ENCODE assay signal across 8 cellular contexts in genomic region chr5:141223112-141223783, GRCh38.
DNase-seq lines count a peak whose midpoint lies in the region; ATAC-seq and TF ChIP-seq lines count a peak whose summit lies in the region.

Gene PCDHB14, plus strand, starts transcription at chr5:141223343. Its CDS starts 163 bp downstream, at chr5:141223506.

- no peaks in the 10 kb centered on the region for H3K4me1 Mint-ChIP-seq in nephron

- no peaks in the 10 kb centered on the region for H3K27me3 Mint-ChIP-seq in nephron (ENCODE audit: low read depth)

- H3K4me3 ChIP-seq in choroid plexus epithelial cell (ENCODE audit: low read depth, low read length): no peak within 1 kb of the TSS

- H3K27ac Mint-ChIP-seq in nephron: peak within 1 kb of the TSS; percentile 67 to 83 (median 82)

- peaks cover 83% of the 10 kb centered on the region for H3K36me3 Mint-ChIP-seq in nephron (ENCODE audit: low read depth)

- peak; percentile 73 for TF ChIP-seq CTCF in 22Rv1 (IDR thresholded peaks at IDR 0.05)
- no peak for TF ChIP-seq CTCF in choroid plexus epithelial cell (conservative IDR thresholded peaks at IDR 0.05; ENCODE audit: low read depth, low read length)
- peak in 1 of 3 experiments; percentile 43 for TF ChIP-seq CTCF in nephron (IDR thresholded peaks at IDR 0.05; ENCODE audit: unreplicated experiment in 3 of 3)

- no peak within 1 kb of the TSS for H3K27ac ChIP-seq in 22Rv1

- no peak for ATAC-seq in GM19328 (IDR thresholded peaks at IDR 0.05; ENCODE audit: unreplicated experiment)
- no peak for ATAC-seq in HG03045 (IDR thresholded peaks at IDR 0.05; ENCODE audit: unreplicated experiment)

- H3K9me3 Mint-ChIP-seq in nephron: peaks cover 76% of the 10 kb centered on the region

- DNase-seq in ELF-1 (ENCODE audit: low read depth, low spot score) (peak; percentile 46), NCI-H2227 (lab: John Stamatoyannopoulos, UW; ENCODE audit: unreplicated experiment) (peak; percentile 57), choroid plexus epithelial cell (ENCODE audit: low read depth) (peak; percentile 18), T1000 (lab: John Stamatoyannopoulos, UW) (no peak)

- H3K4me3 Mint-ChIP-seq in nephron: peak within 1 kb of the TSS; percentile 77 to 88 (median 85)
